In genomic region chrX:70479970-70480659, GRCh38 we compare ENCODE assay signal across 12 cellular contexts. TPM values are rescaled to one million over a fixed set of nuclear protein-coding genes. Genes with fewer than 3 reads are reported as not detected.
A peak's percentile ranks its signal among the peaks of the same experiment; 100 is the strongest.
DNase-seq lines count a peak whose midpoint lies in the region; ATAC-seq and TF ChIP-seq lines count a peak whose summit lies in the region.
"Had no signal": no experiment of that assay in that cellular context is flagged by ENCODE, and none has a peak within 500 bp of the region (broad histone marks: within the 10 kb centered on the region; RNA-seq: fewer than 3 reads in every experiment).

No MANE protein-coding gene starts in this region.

- DNase-seq in NCI-H510A (lab: John Stamatoyannopoulos, UW) (peak; percentile 1), NCI-H510A treated with DMSO at 0.1 percent for 48 hours (lab: John Stamatoyannopoulos, UW) (no peak), choroid plexus epithelial cell (ENCODE audit: low read depth) (peak; percentile 12), kidney tubule cell (ENCODE audit: low spot score) (peak; percentile 64), upper lobe of right lung (no peak), DMS114 treated with DMSO at 0.1 percent for 48 hours (lab: John Stamatoyannopoulos, UW; ENCODE audit: unreplicated experiment) (no peak), occipital lobe (lab: John Stamatoyannopoulos, UW) (no peak)
- DNase-seq: activated T-cell treated with anti-CD3 and anti-CD28 coated beads, Interleukin-2, amount 50 U/mL, for 1 hour; foreskin melanocyte; stimulated activated naive CD8-positive, alpha-beta T cell treated with anti-CD3 and anti-CD28 coated beads, Interleukin-15, amount 100 ng/mL, for 72 hours had no signal

- no peak overlapping the region for H3K27ac ChIP-seq in upper lobe of right lung

- H3K27me3 ChIP-seq in upper lobe of right lung: no peaks in the 10 kb centered on the region

- no peaks in the 10 kb centered on the region for H3K9me3 ChIP-seq in upper lobe of right lung

- H3K4me3 ChIP-seq in choroid plexus epithelial cell (ENCODE audit: low read depth, low read length): peak overlapping the region; percentile 13
- no peak overlapping the region for H3K4me3 ChIP-seq in upper lobe of right lung

- no peaks in the 10 kb centered on the region for H3K36me3 ChIP-seq in upper lobe of right lung

- peaks cover 24% of the 10 kb centered on the region for H3K4me1 ChIP-seq in upper lobe of right lung

- ATAC-seq in upper lobe of right lung: peak; percentile 12
- ATAC-seq in HG02610 (IDR thresholded peaks at IDR 0.05; ENCODE audit: unreplicated experiment): no peak
- ATAC-seq: stimulated activated naive CD8-positive, alpha-beta T cell treated with anti-CD3 and anti-CD28 coated beads, Interleukin-15, amount 100 ng/mL, for 72 hours had no signal

- intact Hi-C loops in upper lobe of right lung (cut with DNase I): no loop called here

- no peak for TF ChIP-seq CTCF in choroid plexus epithelial cell (conservative IDR thresholded peaks at IDR 0.05; ENCODE audit: low read depth, low read length)
- TF ChIP-seq CTCF in upper lobe of right lung (IDR thresholded peaks at IDR 0.05): no peak

RNA-seq across cellular contexts. Expression of gene DLG3, which starts 35.5 kb away (rescaled TPM):
- total RNA-seq in upper lobe of right lung: 24.4 TPM
- 84.1 TPM for total RNA-seq in occipital lobe

RNA-seq across cellular contexts. Expression of gene GDPD2, which starts 57.0 kb away (rescaled TPM):
- total RNA-seq in upper lobe of right lung (not detected), occipital lobe (2.5 TPM)
- total RNA-seq: B cell had no signal

Comparison
In these comparisons a context has a peak if more than half of its experiments do, and no peak if none do; other contexts are left out.
1. DNase-seq: peak in NCI-H510A (single experiment), choroid plexus epithelial cell (single experiment) and kidney tubule cell (single experiment); none in NCI-H510A treated with DMSO at 0.1 percent for 48 hours (single experiment), upper lobe of right lung (single experiment), DMS114 treated with DMSO at 0.1 percent for 48 hours (single experiment) and occipital lobe (single experiment).